1 cellular context compared by ENCODE assay signal in the genomic region with DNA sequence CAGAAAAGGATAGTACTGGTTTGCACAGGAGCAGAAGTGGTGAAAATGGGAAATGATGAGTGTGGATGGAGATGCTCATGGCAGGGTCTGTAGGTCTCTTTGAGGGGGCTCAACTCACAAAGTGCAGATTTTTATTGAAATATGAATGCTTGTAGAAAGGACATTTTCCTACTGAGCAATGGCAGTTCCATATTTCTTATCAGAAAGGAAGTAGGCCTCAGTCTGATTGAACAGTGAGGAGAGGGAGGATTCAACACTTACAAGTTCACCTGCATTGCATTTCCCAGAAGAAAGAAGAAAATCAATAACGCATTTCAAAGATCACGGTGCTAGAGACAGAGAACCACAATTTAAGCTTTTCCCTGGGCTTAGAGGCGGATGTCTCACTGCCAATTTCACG.
A peak's percentile ranks its signal among the peaks of the same experiment; 100 is the strongest.
TF ChIP-seq lines count a peak whose summit lies in the region.

No MANE protein-coding gene starts in this region.

TF ChIP-seq in K562, 482 proteins besides CTCF, POLR2A, EP300 and RAD21 (continued from another document and continues in another):
- no peak for TF ChIP-seq ILF3 (IDR thresholded peaks at IDR 0.05; ENCODE audit: borderline replicate concordance)
- TF ChIP-seq POLR2G (IDR thresholded peaks at IDR 0.05; ENCODE audit: low read depth, low read length), result no peak
- TF ChIP-seq, protein P1, sequence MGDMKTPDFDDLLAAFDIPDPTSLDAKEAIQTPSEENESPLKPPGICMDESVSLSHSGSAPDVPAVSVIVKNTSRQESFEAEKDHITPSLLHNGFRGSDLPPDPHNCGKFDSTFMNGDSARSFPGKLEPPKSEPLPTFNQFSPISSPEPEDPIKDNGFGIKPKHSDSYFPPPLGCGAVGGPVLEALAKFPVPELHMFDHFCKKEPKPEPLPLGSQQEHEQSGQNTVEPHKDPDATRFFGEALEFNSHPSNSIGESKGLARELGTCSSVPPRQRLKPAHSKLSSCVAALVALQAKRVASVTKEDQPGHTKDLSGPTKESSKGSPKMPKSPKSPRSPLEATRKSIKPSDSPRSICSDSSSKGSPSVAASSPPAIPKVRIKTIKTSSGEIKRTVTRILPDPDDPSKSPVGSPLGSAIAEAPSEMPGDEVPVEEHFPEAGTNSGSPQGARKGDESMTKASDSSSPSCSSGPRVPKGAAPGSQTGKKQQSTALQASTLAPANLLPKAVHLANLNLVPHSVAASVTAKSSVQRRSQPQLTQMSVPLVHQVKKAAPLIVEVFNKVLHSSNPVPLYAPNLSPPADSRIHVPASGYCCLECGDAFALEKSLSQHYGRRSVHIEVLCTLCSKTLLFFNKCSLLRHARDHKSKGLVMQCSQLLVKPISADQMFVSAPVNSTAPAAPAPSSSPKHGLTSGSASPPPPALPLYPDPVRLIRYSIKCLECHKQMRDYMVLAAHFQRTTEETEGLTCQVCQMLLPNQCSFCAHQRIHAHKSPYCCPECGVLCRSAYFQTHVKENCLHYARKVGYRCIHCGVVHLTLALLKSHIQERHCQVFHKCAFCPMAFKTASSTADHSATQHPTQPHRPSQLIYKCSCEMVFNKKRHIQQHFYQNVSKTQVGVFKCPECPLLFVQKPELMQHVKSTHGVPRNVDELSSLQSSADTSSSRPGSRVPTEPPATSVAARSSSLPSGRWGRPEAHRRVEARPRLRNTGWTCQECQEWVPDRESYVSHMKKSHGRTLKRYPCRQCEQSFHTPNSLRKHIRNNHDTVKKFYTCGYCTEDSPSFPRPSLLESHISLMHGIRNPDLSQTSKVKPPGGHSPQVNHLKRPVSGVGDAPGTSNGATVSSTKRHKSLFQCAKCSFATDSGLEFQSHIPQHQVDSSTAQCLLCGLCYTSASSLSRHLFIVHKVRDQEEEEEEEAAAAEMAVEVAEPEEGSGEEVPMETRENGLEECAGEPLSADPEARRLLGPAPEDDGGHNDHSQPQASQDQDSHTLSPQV (IDR thresholded peaks at IDR 0.05), result peak; percentile 92
- TF ChIP-seq PTRF (tag; IDR thresholded peaks at IDR 0.05), result peak; percentile 20; the same call in 1 of the 2 replicates
- peak; percentile 86 for TF ChIP-seq KLF6 (CRISPR knock-in tag; IDR thresholded peaks at IDR 0.05; ENCODE audit: borderline replicate concordance)
- no peak for TF ChIP-seq NR4A1 (CRISPR knock-in tag; IDR thresholded peaks at IDR 0.05)
- peak; percentile 90 for TF ChIP-seq NR4A1 (tag; IDR thresholded peaks at IDR 0.05)
- TF ChIP-seq PYGO2 (tag; IDR thresholded peaks at IDR 0.05), result peak; percentile 57; the same call in 1 of the 2 replicates
- TF ChIP-seq SIN3A (IDR thresholded peaks at IDR 0.05; ENCODE audit: borderline replicate concordance in 2 of 2, control insufficient read depth in 1 of 2, low read depth in 2 of 2, low read length in 2 of 2), result no peak
- no peak for TF ChIP-seq ZFP36 (IDR thresholded peaks at IDR 0.05; ENCODE audit: low read depth, low read length, partially characterized antibody)
- no peak for TF ChIP-seq NR2C1 (IDR thresholded peaks at IDR 0.05)
- TF ChIP-seq NR2C1 (tag; IDR thresholded peaks at IDR 0.05), result no peak; the same call in 1 of the 2 replicates
- no peak for TF ChIP-seq ZNF77 (CRISPR knock-in tag; IDR thresholded peaks at IDR 0.05)
- TF ChIP-seq ZNF589 (CRISPR knock-in tag; IDR thresholded peaks at IDR 0.05; ENCODE audit: low read depth), result peak; percentile 68; the same call in 1 of the 2 replicates
- TF ChIP-seq POLR2H (tag; IDR thresholded peaks at IDR 0.05; ENCODE audit: low read depth), result no peak
- TF ChIP-seq, protein P2, sequence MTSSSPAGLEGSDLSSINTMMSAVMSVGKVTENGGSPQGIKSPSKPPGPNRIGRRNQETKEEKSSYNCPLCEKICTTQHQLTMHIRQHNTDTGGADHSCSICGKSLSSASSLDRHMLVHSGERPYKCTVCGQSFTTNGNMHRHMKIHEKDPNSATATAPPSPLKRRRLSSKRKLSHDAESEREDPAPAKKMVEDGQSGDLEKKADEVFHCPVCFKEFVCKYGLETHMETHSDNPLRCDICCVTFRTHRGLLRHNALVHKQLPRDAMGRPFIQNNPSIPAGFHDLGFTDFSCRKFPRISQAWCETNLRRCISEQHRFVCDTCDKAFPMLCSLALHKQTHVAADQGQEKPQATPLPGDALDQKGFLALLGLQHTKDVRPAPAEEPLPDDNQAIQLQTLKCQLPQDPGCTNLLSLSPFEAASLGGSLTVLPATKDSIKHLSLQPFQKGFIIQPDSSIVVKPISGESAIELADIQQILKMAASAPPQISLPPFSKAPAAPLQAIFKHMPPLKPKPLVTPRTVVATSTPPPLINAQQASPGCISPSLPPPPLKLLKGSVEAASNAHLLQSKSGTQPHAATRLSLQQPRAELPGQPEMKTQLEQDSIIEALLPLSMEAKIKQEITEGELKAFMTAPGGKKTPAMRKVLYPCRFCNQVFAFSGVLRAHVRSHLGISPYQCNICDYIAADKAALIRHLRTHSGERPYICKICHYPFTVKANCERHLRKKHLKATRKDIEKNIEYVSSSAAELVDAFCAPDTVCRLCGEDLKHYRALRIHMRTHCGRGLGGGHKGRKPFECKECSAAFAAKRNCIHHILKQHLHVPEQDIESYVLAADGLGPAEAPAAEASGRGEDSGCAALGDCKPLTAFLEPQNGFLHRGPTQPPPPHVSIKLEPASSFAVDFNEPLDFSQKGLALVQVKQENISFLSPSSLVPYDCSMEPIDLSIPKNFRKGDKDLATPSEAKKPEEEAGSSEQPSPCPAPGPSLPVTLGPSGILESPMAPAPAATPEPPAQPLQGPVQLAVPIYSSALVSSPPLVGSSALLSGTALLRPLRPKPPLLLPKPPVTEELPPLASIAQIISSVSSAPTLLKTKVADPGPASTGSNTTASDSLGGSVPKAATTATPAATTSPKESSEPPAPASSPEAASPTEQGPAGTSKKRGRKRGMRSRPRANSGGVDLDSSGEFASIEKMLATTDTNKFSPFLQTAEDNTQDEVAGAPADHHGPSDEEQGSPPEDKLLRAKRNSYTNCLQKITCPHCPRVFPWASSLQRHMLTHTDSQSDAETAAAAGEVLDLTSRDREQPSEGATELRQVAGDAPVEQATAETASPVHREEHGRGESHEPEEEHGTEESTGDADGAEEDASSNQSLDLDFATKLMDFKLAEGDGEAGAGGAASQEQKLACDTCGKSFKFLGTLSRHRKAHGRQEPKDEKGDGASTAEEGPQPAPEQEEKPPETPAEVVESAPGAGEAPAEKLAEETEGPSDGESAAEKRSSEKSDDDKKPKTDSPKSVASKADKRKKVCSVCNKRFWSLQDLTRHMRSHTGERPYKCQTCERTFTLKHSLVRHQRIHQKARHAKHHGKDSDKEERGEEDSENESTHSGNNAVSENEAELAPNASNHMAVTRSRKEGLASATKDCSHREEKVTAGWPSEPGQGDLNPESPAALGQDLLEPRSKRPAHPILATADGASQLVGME (CRISPR knock-in tag; IDR thresholded peaks at IDR 0.05), result no peak; the same call in 1 of the 2 replicates
- TF ChIP-seq MTA2 (IDR thresholded peaks at IDR 0.05; ENCODE audit: low read depth), result no peak
- 0 out of 2 replicates have a peak, but pooled peaks have one; percentile 28 for TF ChIP-seq ZNF76 (CRISPR knock-in tag; IDR thresholded peaks at IDR 0.05; ENCODE audit: borderline replicate concordance)
- TF ChIP-seq FOXJ2 (tag; IDR thresholded peaks at IDR 0.05), result no peak
- TF ChIP-seq, protein P3, sequence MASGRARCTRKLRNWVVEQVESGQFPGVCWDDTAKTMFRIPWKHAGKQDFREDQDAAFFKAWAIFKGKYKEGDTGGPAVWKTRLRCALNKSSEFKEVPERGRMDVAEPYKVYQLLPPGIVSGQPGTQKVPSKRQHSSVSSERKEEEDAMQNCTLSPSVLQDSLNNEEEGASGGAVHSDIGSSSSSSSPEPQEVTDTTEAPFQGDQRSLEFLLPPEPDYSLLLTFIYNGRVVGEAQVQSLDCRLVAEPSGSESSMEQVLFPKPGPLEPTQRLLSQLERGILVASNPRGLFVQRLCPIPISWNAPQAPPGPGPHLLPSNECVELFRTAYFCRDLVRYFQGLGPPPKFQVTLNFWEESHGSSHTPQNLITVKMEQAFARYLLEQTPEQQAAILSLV (tag; IDR thresholded peaks at IDR 0.05), result peak; percentile 64; the same call in 1 of the 2 replicates
- TF ChIP-seq CHD2 (IDR thresholded peaks at IDR 0.05; ENCODE audit: low read depth, low read length), result no peak
- TF ChIP-seq ZNF431 (CRISPR knock-in tag; IDR thresholded peaks at IDR 0.05), result no peak
- TF ChIP-seq, protein P4, sequence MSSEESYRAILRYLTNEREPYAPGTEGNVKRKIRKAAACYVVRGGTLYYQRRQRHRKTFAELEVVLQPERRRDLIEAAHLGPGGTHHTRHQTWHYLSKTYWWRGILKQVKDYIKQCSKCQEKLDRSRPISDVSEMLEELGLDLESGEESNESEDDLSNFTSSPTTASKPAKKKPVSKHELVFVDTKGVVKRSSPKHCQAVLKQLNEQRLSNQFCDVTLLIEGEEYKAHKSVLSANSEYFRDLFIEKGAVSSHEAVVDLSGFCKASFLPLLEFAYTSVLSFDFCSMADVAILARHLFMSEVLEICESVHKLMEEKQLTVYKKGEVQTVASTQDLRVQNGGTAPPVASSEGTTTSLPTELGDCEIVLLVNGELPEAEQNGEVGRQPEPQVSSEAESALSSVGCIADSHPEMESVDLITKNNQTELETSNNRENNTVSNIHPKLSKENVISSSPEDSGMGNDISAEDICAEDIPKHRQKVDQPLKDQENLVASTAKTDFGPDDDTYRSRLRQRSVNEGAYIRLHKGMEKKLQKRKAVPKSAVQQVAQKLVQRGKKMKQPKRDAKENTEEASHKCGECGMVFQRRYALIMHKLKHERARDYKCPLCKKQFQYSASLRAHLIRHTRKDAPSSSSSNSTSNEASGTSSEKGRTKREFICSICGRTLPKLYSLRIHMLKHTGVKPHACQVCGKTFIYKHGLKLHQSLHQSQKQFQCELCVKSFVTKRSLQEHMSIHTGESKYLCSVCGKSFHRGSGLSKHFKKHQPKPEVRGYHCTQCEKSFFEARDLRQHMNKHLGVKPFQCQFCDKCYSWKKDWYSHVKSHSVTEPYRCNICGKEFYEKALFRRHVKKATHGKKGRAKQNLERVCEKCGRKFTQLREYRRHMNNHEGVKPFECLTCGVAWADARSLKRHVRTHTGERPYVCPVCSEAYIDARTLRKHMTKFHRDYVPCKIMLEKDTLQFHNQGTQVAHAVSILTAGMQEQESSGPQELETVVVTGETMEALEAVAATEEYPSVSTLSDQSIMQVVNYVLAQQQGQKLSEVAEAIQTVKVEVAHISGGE (CRISPR knock-in tag; IDR thresholded peaks at IDR 0.05), result 0 out of 6 replicates have a peak, but pooled peaks of 1 of the 3 experiments have one; percentile 18
- no peak for TF ChIP-seq ZBED1 (IDR thresholded peaks at IDR 0.05)
- TF ChIP-seq ZNF583 (CRISPR knock-in tag; IDR thresholded peaks at IDR 0.05), result peak; percentile 52; the same call in 1 of the 2 replicates
- TF ChIP-seq ZNF79 (CRISPR knock-in tag; IDR thresholded peaks at IDR 0.05; ENCODE audit: low read depth), result peak; percentile 44; the same call in 1 of the 2 replicates
- no peak for TF ChIP-seq KDM1A (IDR thresholded peaks at IDR 0.05)
- no peak for TF ChIP-seq SMC3 (conservative IDR thresholded peaks at IDR 0.05; ENCODE audit: insufficient read depth, low read depth, low read length)
- TF ChIP-seq, protein P5, sequence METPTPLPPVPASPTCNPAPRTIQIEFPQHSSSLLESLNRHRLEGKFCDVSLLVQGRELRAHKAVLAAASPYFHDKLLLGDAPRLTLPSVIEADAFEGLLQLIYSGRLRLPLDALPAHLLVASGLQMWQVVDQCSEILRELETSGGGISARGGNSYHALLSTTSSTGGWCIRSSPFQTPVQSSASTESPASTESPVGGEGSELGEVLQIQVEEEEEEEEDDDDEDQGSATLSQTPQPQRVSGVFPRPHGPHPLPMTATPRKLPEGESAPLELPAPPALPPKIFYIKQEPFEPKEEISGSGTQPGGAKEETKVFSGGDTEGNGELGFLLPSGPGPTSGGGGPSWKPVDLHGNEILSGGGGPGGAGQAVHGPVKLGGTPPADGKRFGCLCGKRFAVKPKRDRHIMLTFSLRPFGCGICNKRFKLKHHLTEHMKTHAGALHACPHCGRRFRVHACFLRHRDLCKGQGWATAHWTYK (CRISPR knock-in tag; IDR thresholded peaks at IDR 0.05), result peak; percentile 77; the same call in 1 of the 2 replicates
- TF ChIP-seq HSF4 (CRISPR knock-in tag; IDR thresholded peaks at IDR 0.05; ENCODE audit: borderline replicate concordance), result peak; percentile 54; the same call in 1 of the 2 replicates
- no peak for TF ChIP-seq MTF1 (CRISPR knock-in tag; IDR thresholded peaks at IDR 0.05; ENCODE audit: borderline replicate concordance)
- TF ChIP-seq CXXC5 (CRISPR knock-in tag; IDR thresholded peaks at IDR 0.05), result 0 out of 2 replicates have a peak, but pooled peaks have one; percentile 23
- TF ChIP-seq TAF15 (IDR thresholded peaks at IDR 0.05; ENCODE audit: low read depth, low read length), result no peak
- no peak for TF ChIP-seq LEF1 (IDR thresholded peaks at IDR 0.05)
- TF ChIP-seq ZNF584 (CRISPR knock-in tag; IDR thresholded peaks at IDR 0.05; ENCODE audit: low read depth), result no peak
- TF ChIP-seq, protein P6, sequence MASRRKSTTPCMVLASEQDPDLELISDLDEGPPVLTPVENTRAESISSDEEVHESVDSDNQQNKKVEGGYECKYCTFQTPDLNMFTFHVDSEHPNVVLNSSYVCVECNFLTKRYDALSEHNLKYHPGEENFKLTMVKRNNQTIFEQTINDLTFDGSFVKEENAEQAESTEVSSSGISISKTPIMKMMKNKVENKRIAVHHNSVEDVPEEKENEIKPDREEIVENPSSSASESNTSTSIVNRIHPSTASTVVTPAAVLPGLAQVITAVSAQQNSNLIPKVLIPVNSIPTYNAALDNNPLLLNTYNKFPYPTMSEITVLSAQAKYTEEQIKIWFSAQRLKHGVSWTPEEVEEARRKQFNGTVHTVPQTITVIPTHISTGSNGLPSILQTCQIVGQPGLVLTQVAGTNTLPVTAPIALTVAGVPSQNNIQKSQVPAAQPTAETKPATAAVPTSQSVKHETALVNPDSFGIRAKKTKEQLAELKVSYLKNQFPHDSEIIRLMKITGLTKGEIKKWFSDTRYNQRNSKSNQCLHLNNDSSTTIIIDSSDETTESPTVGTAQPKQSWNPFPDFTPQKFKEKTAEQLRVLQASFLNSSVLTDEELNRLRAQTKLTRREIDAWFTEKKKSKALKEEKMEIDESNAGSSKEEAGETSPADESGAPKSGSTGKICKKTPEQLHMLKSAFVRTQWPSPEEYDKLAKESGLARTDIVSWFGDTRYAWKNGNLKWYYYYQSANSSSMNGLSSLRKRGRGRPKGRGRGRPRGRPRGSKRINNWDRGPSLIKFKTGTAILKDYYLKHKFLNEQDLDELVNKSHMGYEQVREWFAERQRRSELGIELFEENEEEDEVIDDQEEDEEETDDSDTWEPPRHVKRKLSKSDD (conservative IDR thresholded peaks at IDR 0.05; ENCODE audit: low read length), result no peak
- no peak for TF ChIP-seq NR3C1 (CRISPR knock-in tag; IDR thresholded peaks at IDR 0.05)
- peak; percentile 47; the same call in 1 of the 2 replicates for TF ChIP-seq ZNF239 (CRISPR knock-in tag; IDR thresholded peaks at IDR 0.05)
- 0 out of 2 replicates have a peak, but pooled peaks have one; percentile 23 for TF ChIP-seq ZNF41 (CRISPR knock-in tag; conservative IDR thresholded peaks at IDR 0.05)
- TF ChIP-seq SMAD3 (CRISPR knock-in tag; conservative IDR thresholded peaks at IDR 0.05), result peak; percentile 50; the same call in 1 of the 2 replicates
- TF ChIP-seq MYBL2 (IDR thresholded peaks at IDR 0.05; ENCODE audit: low read depth), result no peak
- TF ChIP-seq MYBL2 (CRISPR knock-in tag; IDR thresholded peaks at IDR 0.05; ENCODE audit: borderline replicate concordance), result no peak
